ENCODE assay signal across 8 cellular contexts in the genomic region with DNA sequence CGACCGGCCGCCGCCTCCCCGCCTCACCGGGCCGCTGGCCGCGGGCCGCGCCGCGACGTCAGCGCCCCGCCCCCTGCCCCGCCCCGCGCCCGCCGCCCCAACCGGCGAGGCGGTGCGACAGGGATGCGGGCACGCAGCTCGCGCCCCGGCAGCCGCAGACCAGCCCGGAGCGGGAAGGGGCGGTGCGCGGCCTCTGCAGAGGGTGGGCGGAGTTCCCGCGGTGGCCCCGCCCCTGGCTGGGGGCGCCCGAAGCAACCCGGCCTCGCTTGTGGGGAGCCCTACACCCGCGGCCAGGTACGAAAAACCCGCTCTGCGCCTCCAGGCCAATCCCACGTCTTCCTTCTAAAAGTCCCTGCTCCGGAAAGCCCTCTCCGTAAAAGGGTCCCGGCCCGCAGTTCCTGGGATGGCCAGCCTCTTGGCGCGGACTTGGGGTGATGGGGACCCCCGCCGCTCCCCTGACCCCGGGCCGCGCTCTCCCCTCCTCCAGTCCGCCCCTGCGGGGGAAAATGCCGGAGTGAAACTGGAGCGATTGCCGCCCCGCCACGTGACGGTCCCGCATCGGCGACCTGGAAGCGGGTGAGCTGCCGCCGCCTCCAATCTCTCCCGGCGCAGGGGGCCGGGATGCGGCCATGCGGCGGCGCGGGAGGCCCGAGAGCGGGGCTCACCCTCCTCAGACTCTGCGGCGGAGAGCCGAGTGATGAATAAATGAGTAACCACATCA. TPM values are rescaled to one million over a fixed set of nuclear protein-coding genes. Genes with fewer than 3 reads are reported as not detected.
DNase-seq lines count a peak whose midpoint lies in the region; ATAC-seq and TF ChIP-seq lines count a peak whose summit lies in the region.

A gene with protein sequence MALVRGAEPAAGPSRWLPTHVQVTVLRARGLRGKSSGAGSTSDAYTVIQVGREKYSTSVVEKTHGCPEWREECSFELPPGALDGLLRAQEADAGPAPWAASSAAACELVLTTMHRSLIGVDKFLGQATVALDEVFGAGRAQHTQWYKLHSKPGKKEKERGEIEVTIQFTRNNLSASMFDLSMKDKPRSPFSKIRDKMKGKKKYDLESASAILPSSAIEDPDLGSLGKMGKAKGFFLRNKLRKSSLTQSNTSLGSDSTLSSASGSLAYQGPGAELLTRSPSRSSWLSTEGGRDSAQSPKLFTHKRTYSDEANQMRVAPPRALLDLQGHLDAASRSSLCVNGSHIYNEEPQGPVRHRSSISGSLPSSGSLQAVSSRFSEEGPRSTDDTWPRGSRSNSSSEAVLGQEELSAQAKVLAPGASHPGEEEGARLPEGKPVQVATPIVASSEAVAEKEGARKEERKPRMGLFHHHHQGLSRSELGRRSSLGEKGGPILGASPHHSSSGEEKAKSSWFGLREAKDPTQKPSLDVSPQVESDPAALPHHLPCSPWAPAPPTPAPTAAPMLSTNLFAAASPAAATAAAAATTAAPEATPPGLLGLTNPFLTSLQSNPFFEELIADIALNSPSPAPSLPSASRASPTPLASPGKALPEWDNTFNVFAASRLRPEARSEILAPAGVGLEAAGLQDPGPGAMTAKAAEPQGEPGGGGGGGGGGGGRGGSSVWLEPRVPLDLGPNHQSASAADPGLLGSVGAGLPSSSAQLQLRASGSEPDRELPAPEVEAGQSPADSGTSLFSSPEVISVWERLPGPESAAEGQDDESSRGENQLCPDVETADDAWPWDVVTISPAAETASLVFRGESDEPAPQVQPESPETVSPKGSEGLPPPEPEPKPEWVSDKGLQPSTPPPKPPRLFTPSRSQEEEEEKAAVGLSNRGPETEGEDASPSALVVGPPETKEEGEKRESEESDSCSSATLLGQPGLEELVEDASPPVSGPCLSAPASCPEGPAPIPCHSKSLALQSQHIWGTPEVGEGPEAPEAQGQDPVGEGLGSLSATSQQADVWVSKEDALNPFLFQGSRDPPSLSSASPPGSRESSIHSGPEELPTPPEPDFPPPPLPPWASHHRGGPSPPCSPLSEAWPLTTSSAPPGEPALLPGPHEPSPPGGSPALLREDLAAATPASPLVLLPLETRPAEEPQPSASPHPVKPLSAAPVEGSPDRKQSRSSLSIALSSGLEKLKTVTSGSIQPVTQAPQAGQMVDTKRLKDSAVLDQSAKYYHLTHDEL (N-terminal part only) (minus strand): TSS at position 36 of the 721 bp plus-strand sequence. CDS start 171 bp downstream, outside the sequence.

- ATAC-seq in HG03064 (IDR thresholded peaks at IDR 0.05; ENCODE audit: low read depth, unreplicated experiment) (peak; percentile 79), lower lobe of right lung (peak; percentile 91 to 93)

- H3K27me3 ChIP-seq in lower lobe of right lung (ENCODE audit: low read depth): no peaks in the 10 kb centered on the region

- no peaks in the 10 kb centered on the region for H3K9me3 ChIP-seq in lower lobe of right lung

- TF ChIP-seq CTCF in lower lobe of right lung (IDR thresholded peaks at IDR 0.05): no peak

- intact Hi-C loops in lower lobe of right lung (cut with DNase I): no loop called here

- H3K27ac ChIP-seq in lower lobe of right lung: peak within 1 kb of the TSS; percentile 83

- H3K4me3 ChIP-seq in lower lobe of right lung: peak within 1 kb of the TSS; percentile 89

- H3K4me1 ChIP-seq in lower lobe of right lung: peaks cover 39% of the 10 kb centered on the region

- DNase-seq in NK-92 (lab: John Stamatoyannopoulos, UW; ENCODE audit: unreplicated experiment) (peak; percentile 3), NCI-H526 treated with DMSO at 0.1 percent for 48 hours (lab: John Stamatoyannopoulos, UW) (peak; percentile 50), lower lobe of right lung (peak; percentile 82)
- no peak for DNase-seq in NK-92 treated with Interleukin-12 subunit alpha and Interleukin-12 subunit beta, amount 100 ng/mL, for 24 hours (lab: John Stamatoyannopoulos, UW)
- DNase-seq in activated CD8-positive, alpha-beta memory T cell treated with anti-CD3 and anti-CD28 coated beads for 24 hours: peak; percentile 89
- DNase-seq in effector CD8-positive, alpha-beta T cell (lab: John Stamatoyannopoulos, UW): peak; percentile 70
- peak; percentile 77 to 82 for DNase-seq in stimulated activated CD4-positive, alpha-beta T cell treated with anti-CD3 and anti-CD28 coated beads, Interleukin-4, amount 100 ng/mL, for 4 hours

- no peaks in the 10 kb centered on the region for H3K36me3 ChIP-seq in lower lobe of right lung

RNA-seq across cellular contexts. Expression of the gene that starts here (rescaled TPM):
- 20.6 TPM for total RNA-seq in lower lobe of right lung
